In the genomic region with DNA sequence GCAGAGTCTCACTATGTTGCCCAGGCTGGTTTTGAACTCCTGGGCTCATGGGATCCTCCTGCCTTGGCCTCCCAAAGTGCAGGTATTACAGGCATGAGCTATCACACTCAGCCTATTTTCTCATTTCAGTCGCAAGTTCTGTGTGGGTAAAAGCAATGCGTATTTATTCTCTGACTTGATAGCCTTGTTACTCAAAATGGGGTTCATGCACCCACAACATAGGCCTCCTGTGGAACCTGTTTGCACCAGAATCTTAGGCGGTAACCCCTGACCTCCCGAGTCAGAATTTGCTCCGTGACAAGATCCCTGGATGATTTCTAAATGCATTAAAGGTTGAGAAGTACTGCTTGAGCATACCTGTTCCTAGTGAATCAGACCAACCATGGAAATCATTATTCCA, we compare ENCODE assay signal across 16 cellular contexts. TPM values are rescaled to one million over a fixed set of nuclear protein-coding genes. Genes with fewer than 3 reads are reported as not detected.
DNase-seq lines count a peak whose midpoint lies in the region; ATAC-seq and TF ChIP-seq lines count a peak whose summit lies in the region.
"Had no signal": no experiment of that assay in that cellular context is flagged by ENCODE, and none has a peak within 500 bp of the region (broad histone marks: within the 10 kb centered on the region; RNA-seq: fewer than 3 reads in every experiment).

No MANE protein-coding gene starts in this region.

- no peak overlapping the region for H3K4me2 ChIP-seq in osteoblast (ENCODE audit: insufficient read depth, low read length)

- H3K27ac Mint-ChIP-seq in T-helper 17 cell: peak overlapping the region; percentile 99
- H3K27ac Mint-ChIP-seq in stimulated activated naive B cell treated with anti-CD40 and anti-IgM and Interleukin-4, amounts not matched to agents 10 μg/mL and 1 μg/mL and 100 μg/mL, for 72 hours: peak overlapping the region; percentile 93
- H3K27ac Mint-ChIP-seq: type B pancreatic cell had no signal

- peaks cover 5% of the 10 kb centered on the region for H3K4me1 ChIP-seq in osteoblast (ENCODE audit: insufficient read depth, low read length)

- H3K36me3 Mint-ChIP-seq in T-helper 17 cell (ENCODE audit: low read depth): no peaks in the 10 kb centered on the region
- H3K36me3 Mint-ChIP-seq in stimulated activated naive B cell treated with anti-CD40 and anti-IgM and Interleukin-4, amounts not matched to agents 10 μg/mL and 1 μg/mL and 100 μg/mL, for 72 hours: peaks cover 3 to 26% of the 10 kb centered on the region in 2 donors
- H3K36me3 Mint-ChIP-seq: type B pancreatic cell had no signal

- intact Hi-C loops in cardiac septum (cut with DNase I): loop anchor here (5.0 kb wide), 1 partner anchor 108 kb away; no protein-coding TSS in a partner anchor
- intact Hi-C loops in Right ventricle myocardium superior (cut with DNase I): no loop called here

- H3K9me3 Mint-ChIP-seq in stimulated activated naive B cell treated with anti-CD40 and anti-IgM and Interleukin-4, amounts not matched to agents 10 μg/mL and 1 μg/mL and 100 μg/mL, for 72 hours: no peaks in the 10 kb centered on the region
- H3K9me3 Mint-ChIP-seq: neural crest cell had no signal

- peaks cover 78% of the 10 kb centered on the region for H3K4me1 Mint-ChIP-seq in T-helper 17 cell
- peaks cover 65 to 91% of the 10 kb centered on the region in 2 donors for H3K4me1 Mint-ChIP-seq in stimulated activated naive B cell treated with anti-CD40 and anti-IgM and Interleukin-4, amounts not matched to agents 10 μg/mL and 1 μg/mL and 100 μg/mL, for 72 hours
- H3K4me1 Mint-ChIP-seq: neural crest cell had no signal

- H3K4me3 Mint-ChIP-seq in T-helper 17 cell: peak overlapping the region; percentile 86
- no peak overlapping the region for H3K4me3 Mint-ChIP-seq in stimulated activated naive B cell treated with anti-CD40 and anti-IgM and Interleukin-4, amounts not matched to agents 10 μg/mL and 1 μg/mL and 100 μg/mL, for 72 hours
- H3K4me3 Mint-ChIP-seq: neural crest cell, type B pancreatic cell had no signal

- no peaks in the 10 kb centered on the region for H3K79me2 ChIP-seq in osteoblast (ENCODE audit: insufficient read depth, low read length)

- TF ChIP-seq CTCF in coronary artery (IDR thresholded peaks at IDR 0.05) (no peak), osteoblast (IDR thresholded peaks at IDR 0.05; ENCODE audit: extremely low read depth, low read depth, low read length) (no peak)

- ATAC-seq in Right ventricle myocardium superior (ENCODE audit: poor library complexity) (no peak), T-helper 17 cell (no peak)
- no peak for ATAC-seq in stimulated activated naive B cell treated with anti-CD40 and anti-IgM and Interleukin-4, amounts not matched to agents 10 μg/mL and 1 μg/mL and 100 μg/mL, for 72 hours (replicated peaks)
- ATAC-seq: HCT116 had no signal

- H2AFZ ChIP-seq in osteoblast (ENCODE audit: low read length): no peak overlapping the region

- DNase-seq in cardiac septum (ENCODE audit: low spot score) (peak; percentile 6), Right ventricle myocardium superior (no peak), T-helper 17 cell (no peak), coronary artery (ENCODE audit: low spot score) (peak; percentile 11), osteoblast (ENCODE audit: insufficient read length, low spot score, missing footprints) (no peak), SW 1271 (lab: John Stamatoyannopoulos, UW) (no peak)
- no peak for DNase-seq in stimulated activated naive B cell treated with anti-CD40 and anti-IgM and Interleukin-4, amounts not matched to agents 10 μg/mL and 1 μg/mL and 100 μg/mL, for 72 hours
- no peak for DNase-seq in stimulated activated naive CD4-positive, alpha-beta T cell treated with Interleukin-2 at 50 U/mL for 16 hours (lab: John Stamatoyannopoulos, UW)
- DNase-seq: effector CD4-positive, alpha-beta T cell; NCI-H1105; NCI-H345; retina; SIG-M5 had no signal

- H3K4me3 ChIP-seq in coronary artery (no peak overlapping the region), osteoblast (ENCODE audit: insufficient read depth, low read length) (no peak overlapping the region)

- H4K20me1 ChIP-seq in osteoblast (ENCODE audit: insufficient read depth, low read length): no peaks in the 10 kb centered on the region

- H3K27ac ChIP-seq in coronary artery (no peak overlapping the region), osteoblast (ENCODE audit: low read depth, low read length) (no peak overlapping the region)

- H3K9me3 ChIP-seq in T-helper 17 cell (ENCODE audit: control insufficient read depth, low read length, poor library complexity, severe bottlenecking) (no peaks in the 10 kb centered on the region), osteoblast (ENCODE audit: low read depth, low read length) (no peaks in the 10 kb centered on the region)

- peaks cover 14% of the 10 kb centered on the region for H3K27me3 ChIP-seq in osteoblast (ENCODE audit: insufficient read depth, low read length)

- no peaks in the 10 kb centered on the region for H3K36me3 ChIP-seq in osteoblast (ENCODE audit: insufficient read depth, low read length)

- H3K27me3 Mint-ChIP-seq in T-helper 17 cell: no peaks in the 10 kb centered on the region
- no peaks in the 10 kb centered on the region for H3K27me3 Mint-ChIP-seq in stimulated activated naive B cell treated with anti-CD40 and anti-IgM and Interleukin-4, amounts not matched to agents 10 μg/mL and 1 μg/mL and 100 μg/mL, for 72 hours

RNA-seq across cellular contexts. Expression of a gene that starts 7.3 kb away (rescaled TPM):
- total RNA-seq in cardiac septum (0.73 TPM), Right ventricle myocardium superior (2.3 TPM), T-helper 17 cell (10 to 100 TPM; 51.7 to 59.2 TPM), osteoblast (not detected in 2 replicates)
- total RNA-seq: neural crest cell had no signal

RNA-seq across cellular contexts. Expression of a gene that starts 34.0 kb away (rescaled TPM):
- total RNA-seq in cardiac septum: 70.1 TPM
- 64.3 TPM for total RNA-seq in Right ventricle myocardium superior
- 100 to 1,000 TPM; 133 to 146 TPM for total RNA-seq in T-helper 17 cell
- 29.3 and 31.8 TPM in 2 replicates for total RNA-seq in osteoblast

Comparison
In these comparisons a context has a peak if more than half of its experiments do, and no peak if none do; other contexts are left out.
1. DNase-seq: peak in cardiac septum (single experiment) and coronary artery (single experiment); none in Right ventricle myocardium superior (single experiment), T-helper 17 cell (0 of 3), stimulated activated naive B cell treated with anti-CD40 and anti-IgM and Interleukin-4, amounts not matched to agents 10 μg/mL and 1 μg/mL and 100 μg/mL, for 72 hours (single experiment), osteoblast (single experiment), stimulated activated naive CD4-positive, alpha-beta T cell treated with Interleukin-2 at 50 U/mL for 16 hours (single experiment) and SW 1271 (0 of 2).
2. RNA of a gene that starts 7.3 kb away (total RNA-seq): 51.7 to 59.2 TPM in T-helper 17 cell; 2.3 TPM in Right ventricle myocardium superior (single experiment), 0.73 TPM in cardiac septum (single experiment) and not detected in osteoblast; every median in the first group is over 10 times any median in the second.